8 cellular contexts compared by ENCODE assay signal in the genomic region with DNA sequence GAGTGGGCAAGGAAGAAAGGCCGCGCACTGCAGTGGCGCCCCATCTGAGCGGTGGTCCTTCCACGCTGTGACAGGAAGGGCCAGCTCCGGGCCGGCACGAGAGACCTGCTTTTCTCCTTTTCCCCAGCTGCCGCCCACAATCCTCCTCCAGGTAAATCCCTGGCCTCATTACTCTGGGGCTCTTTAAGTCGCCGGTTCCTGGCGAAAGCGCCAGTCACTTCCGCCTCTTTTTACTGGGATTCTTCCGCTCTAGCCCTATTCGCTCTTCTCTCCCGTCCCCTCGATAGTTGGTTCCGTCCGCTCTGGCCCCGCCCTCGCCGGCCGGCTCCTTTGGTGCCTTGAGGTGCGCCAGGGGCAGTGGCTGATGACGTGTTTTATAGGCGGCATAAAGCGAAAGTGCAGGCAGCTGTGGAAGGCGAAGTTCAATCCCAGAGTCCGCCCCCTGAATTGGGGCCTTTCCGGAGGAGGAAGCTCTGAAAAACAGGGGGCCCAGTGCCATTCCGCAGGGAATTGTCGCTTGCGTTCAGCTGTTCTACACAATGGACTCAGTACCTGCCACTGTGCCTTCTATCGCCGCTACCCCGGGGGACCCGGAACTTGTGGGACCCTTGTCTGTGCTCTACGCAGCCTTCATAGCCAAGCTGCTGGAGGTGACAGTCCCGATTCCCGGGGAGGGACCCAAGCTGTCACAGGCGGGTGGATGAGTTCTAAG. TPM values are rescaled to one million over a fixed set of nuclear protein-coding genes. Genes with fewer than 3 reads are reported as not detected.
A peak's percentile ranks its signal among the peaks of the same experiment; 100 is the strongest.
DNase-seq lines count a peak whose midpoint lies in the region; FAIRE-seq and TF ChIP-seq lines count a peak whose summit lies in the region.

No MANE protein-coding gene starts in this region.

- no peaks in the 10 kb centered on the region for H3K27me3 Mint-ChIP-seq in HFFc6 (ENCODE audit: insufficient read depth)
- H3K27me3 Mint-ChIP-seq in activated naive CD4-positive, alpha-beta T cell treated with anti-CD3 and anti-CD28 coated beads, Interleukin-2, amount 10 ng/mL, durations not matched to agents 7 days and 5 days, result no peaks in the 10 kb centered on the region

- H3K4me1 ChIP-seq in neuron (ENCODE audit: insufficient read depth, low read length), result peaks cover 10% of the 10 kb centered on the region

- H3K4me3 ChIP-seq in neuron (ENCODE audit: low read length), result peak overlapping the region; percentile 59

- CTCF ChIA-PET in activated naive CD4-positive, alpha-beta T cell treated with anti-CD3 and anti-CD28 coated beads, Interleukin-2, amount 10 ng/mL, durations not matched to agents 7 days and 5 days (lab: Charles Lee), result no interaction called here

- H3K9me3 Mint-ChIP-seq in HFFc6, result no peaks in the 10 kb centered on the region
- no peaks in the 10 kb centered on the region for H3K9me3 Mint-ChIP-seq in activated naive CD4-positive, alpha-beta T cell treated with anti-CD3 and anti-CD28 coated beads, Interleukin-2, amount 10 ng/mL, durations not matched to agents 7 days and 5 days

- in situ Hi-C loops in SK-MEL-5 (cut with HindIII; ENCODE audit: low pct_unique_long_range_greater_than_20kb, low sequenced_read_pairs), result no loop called here

- no peaks in the 10 kb centered on the region for H3K9me3 ChIP-seq in neuron (ENCODE audit: low read length)

- peak overlapping the region; percentile 98 for H3K4me3 Mint-ChIP-seq in HFFc6
- H3K4me3 Mint-ChIP-seq in activated naive CD4-positive, alpha-beta T cell treated with anti-CD3 and anti-CD28 coated beads, Interleukin-2, amount 10 ng/mL, durations not matched to agents 7 days and 5 days, result peak overlapping the region; percentile 99

- no peaks in the 10 kb centered on the region for H3K27me3 ChIP-seq in neuron (ENCODE audit: insufficient read depth, low read length)

- peak; percentile 54 for FAIRE-seq in frontal cortex (lab: Jason Lieb, UNC)

- peak overlapping the region; percentile 67 for H2AFZ ChIP-seq in neuron (ENCODE audit: low read depth, low read length)

- TF ChIP-seq CTCF in HFFc6 (IDR thresholded peaks at IDR 0.05), result no peak

- H3K36me3 ChIP-seq in neuron (ENCODE audit: insufficient read depth, low read length), result peaks cover 9% of the 10 kb centered on the region

- peak overlapping the region; percentile 99 for H3K27ac Mint-ChIP-seq in HFFc6
- peak overlapping the region; percentile 96 for H3K27ac Mint-ChIP-seq in activated naive CD4-positive, alpha-beta T cell treated with anti-CD3 and anti-CD28 coated beads, Interleukin-2, amount 10 ng/mL, durations not matched to agents 7 days and 5 days

- DNase-seq in GM04504 (ENCODE audit: low read depth), result peak; percentile 97
- DNase-seq in HFFc6, result peak; percentile 99
- DNase-seq in NAMALWA (ENCODE audit: low spot score), result peak; percentile 99
- peak; percentile 98 for DNase-seq in SK-MEL-5 (ENCODE audit: low read depth, low spot score)
- peak; percentile 99 for DNase-seq in activated naive CD4-positive, alpha-beta T cell treated with anti-CD3 and anti-CD28 coated beads, Interleukin-2, amount 10 ng/mL, durations not matched to agents 7 days and 5 days
- peak; percentile 55 to 80 for DNase-seq in frontal cortex (ENCODE audit: low spot score in 2 of 2)
- DNase-seq in stromal cell of bone marrow (ENCODE audit: low read depth), result peak; percentile 98

- H3K4me1 Mint-ChIP-seq in HFFc6 (ENCODE audit: low read depth), result peaks cover 41% of the 10 kb centered on the region
- H3K4me1 Mint-ChIP-seq in activated naive CD4-positive, alpha-beta T cell treated with anti-CD3 and anti-CD28 coated beads, Interleukin-2, amount 10 ng/mL, durations not matched to agents 7 days and 5 days, result peaks cover 31% of the 10 kb centered on the region

- H3K36me3 Mint-ChIP-seq in HFFc6 (ENCODE audit: low read depth), result peaks cover 9% of the 10 kb centered on the region
- peaks cover 26% of the 10 kb centered on the region for H3K36me3 Mint-ChIP-seq in activated naive CD4-positive, alpha-beta T cell treated with anti-CD3 and anti-CD28 coated beads, Interleukin-2, amount 10 ng/mL, durations not matched to agents 7 days and 5 days

RNA-seq across cellular contexts. Expression of a gene that starts 26.2 kb away (rescaled TPM):
- total RNA-seq in HFFc6 (2021; fragmentation: NEBNext Ultra II Directional; extraction: Animal tissue kit (Norgen Biotek cat#: 25700)), result 10 to 100 TPM; 55.6 to 68.3 (median 62.1) TPM
- total RNA-seq in SK-MEL-5 (2014; rRNA removed; shearing (Covaris generic)), result 29.1 and 38.6 TPM in 2 replicates
- 33.3 and 35.4 TPM in 2 replicates for polyA plus RNA-seq in SK-MEL-5 (2015; cell fraction: cytosol; rRNA removed)
- 110 and 154 TPM in 2 replicates for polyA plus RNA-seq in SK-MEL-5 (2015; cell fraction: nucleus; rRNA removed)
- 46.5 TPM for total RNA-seq in frontal cortex

RNA-seq across cellular contexts. Expression of a gene that starts 54.4 kb away (rescaled TPM):
- 1 to 10 TPM; 5.3 to 7.1 (median 5.9) TPM for total RNA-seq in HFFc6 (2021; fragmentation: NEBNext Ultra II Directional; extraction: Animal tissue kit (Norgen Biotek cat#: 25700))
- 9.2 and 11.3 TPM in 2 replicates for total RNA-seq in SK-MEL-5 (2014; rRNA removed; shearing (Covaris generic))
- 5.4 and 8.7 TPM in 2 replicates for polyA plus RNA-seq in SK-MEL-5 (2015; cell fraction: cytosol; rRNA removed)
- 31.2 and 38.1 TPM in 2 replicates for polyA plus RNA-seq in SK-MEL-5 (2015; cell fraction: nucleus; rRNA removed)
- total RNA-seq in frontal cortex, result 23.6 TPM

Comparison
In these comparisons a context has a peak if more than half of its experiments do, and no peak if none do; other contexts are left out.
1. Peak in every context shown above with its lines: DNase-seq and H3K4me3 ChIP-seq.